8 cellular contexts compared by ENCODE assay signal in the genomic region with DNA sequence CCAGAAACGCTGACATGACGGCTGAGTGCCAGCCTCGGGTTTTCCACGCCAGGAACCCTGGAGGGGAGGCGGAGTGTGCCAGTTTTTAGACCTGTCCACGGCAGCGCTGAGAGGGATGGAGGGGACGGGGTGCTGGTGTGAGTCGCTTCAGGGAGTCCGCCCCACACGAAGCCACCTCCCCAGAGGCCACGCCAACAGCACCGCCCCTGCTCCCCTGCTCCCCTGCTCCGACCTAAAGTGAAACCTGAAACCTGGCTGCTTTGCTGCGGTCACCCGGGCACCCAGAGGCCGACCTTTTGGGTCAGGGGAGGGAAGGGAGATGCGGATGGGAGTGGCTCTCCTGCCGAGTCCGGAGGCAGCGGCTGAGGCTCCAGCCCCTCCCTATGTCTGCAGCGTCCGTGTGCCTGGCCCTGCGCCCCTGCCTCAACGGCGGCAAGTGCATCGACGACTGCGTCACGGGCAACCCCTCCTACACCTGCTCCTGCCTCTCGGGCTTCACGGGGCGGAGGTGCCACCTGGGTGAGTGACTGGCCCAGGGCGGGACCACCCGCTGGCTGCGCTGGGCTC. TPM values are rescaled to one million over a fixed set of nuclear protein-coding genes. Genes with fewer than 3 reads are reported as not detected.
A peak's percentile ranks its signal among the peaks of the same experiment; 100 is the strongest.
DNase-seq lines count a peak whose midpoint lies in the region; ATAC-seq and TF ChIP-seq lines count a peak whose summit lies in the region.

No MANE protein-coding gene starts in this region.

- H4K20me1 ChIP-seq in smooth muscle cell (ENCODE audit: low read depth) = no peaks in the 10 kb centered on the region

- H3K9me3 ChIP-seq in HUES64 (ENCODE audit: insufficient read depth, low read depth, low read length) (no peaks in the 10 kb centered on the region), smooth muscle cell (replicated peaks; ENCODE audit: low read depth) (no peaks in the 10 kb centered on the region)

- no peak for TF ChIP-seq CTCF in smooth muscle cell (IDR thresholded peaks at IDR 0.05; ENCODE audit: borderline replicate concordance, insufficient read depth, poor library complexity, severe bottlenecking)

- 7% methylated on average over 36 of the region's 36 CpGs for WGBS in HUES64
- WGBS in smooth muscle cell (ENCODE audit: low lambda C conversion rate) = 11% methylated on average over 31 of the region's 36 CpGs

- peaks cover 31% of the 10 kb centered on the region for H3K27me3 ChIP-seq in HUES64 (ENCODE audit: insufficient read depth, low read length)
- peaks cover 36% of the 10 kb centered on the region for H3K27me3 ChIP-seq in smooth muscle cell (ENCODE audit: low read depth)

- DNase-seq in activated gamma-delta T cell treated with Interleukin-2 at 50 U/mL for 16 hours = peak; percentile 63
- no peak for DNase-seq in activated gamma-delta T cell (lab: John Stamatoyannopoulos, UW)
- peak; percentile 66 for DNase-seq in activated CD8-positive, alpha-beta memory T cell treated with anti-CD3 and anti-CD28 coated beads, Interleukin-2, amount 50 U/mL, for 4 hours
- peak; percentile 79 for DNase-seq in germinal center (ENCODE audit: low spot score)
- no peak for DNase-seq in smooth muscle cell (lab: John Stamatoyannopoulos, UW; ENCODE audit: unreplicated experiment)
- DNase-seq in GOT3 (lab: John Stamatoyannopoulos, UW) = no peak

- peak overlapping the region; percentile 74 for H3K4me2 ChIP-seq in smooth muscle cell

- H3K4me1 ChIP-seq in HUES64 (ENCODE audit: insufficient read depth, low read length) (no peaks in the 10 kb centered on the region), smooth muscle cell (ENCODE audit: low read depth) (peaks cover 3% of the 10 kb centered on the region)

- no peak overlapping the region for H2AFZ ChIP-seq in smooth muscle cell (ENCODE audit: low read depth)

- H3K9ac ChIP-seq in HUES64 (ENCODE audit: low read depth, low read length) (no peak overlapping the region), smooth muscle cell (ENCODE audit: low read depth) (no peak overlapping the region)

- no peak for ATAC-seq in GM18868 (IDR thresholded peaks at IDR 0.05; ENCODE audit: unreplicated experiment)

- no peaks in the 10 kb centered on the region for H3K79me2 ChIP-seq in smooth muscle cell (ENCODE audit: low read depth)

- H3F3A ChIP-seq in smooth muscle cell (ENCODE audit: low read depth) = no peaks in the 10 kb centered on the region

- H3K36me3 ChIP-seq in HUES64 (ENCODE audit: insufficient read depth, low read length) (no peaks in the 10 kb centered on the region), smooth muscle cell (ENCODE audit: low read depth) (no peaks in the 10 kb centered on the region)

- H3K4me3 ChIP-seq in HUES64 (ENCODE audit: low read length) (peak overlapping the region; percentile 49), smooth muscle cell (no peak overlapping the region)

- no peak overlapping the region for H3K27ac ChIP-seq in HUES64 (ENCODE audit: low read depth, low read length)
- no peak overlapping the region for H3K27ac ChIP-seq in smooth muscle cell (ENCODE audit: low read depth)

RNA-seq across cellular contexts. Expression of gene SNED1, which starts 38.1 kb away (rescaled TPM):
- 0.20 TPM for polyA plus RNA-seq in HUES64 (2013, experiment 1 of 2)
- 0.38 TPM for polyA plus RNA-seq in HUES64 (2013, experiment 2 of 2)
- 0.36 and 0.81 TPM in 2 replicates for total RNA-seq in smooth muscle cell
- polyA plus RNA-seq in smooth muscle cell = 1.1 and 3.0 TPM in 2 replicates

Comparison
In these comparisons a context has a peak if more than half of its experiments do, and no peak if none do; other contexts are left out.
1. DNase-seq: peak in activated gamma-delta T cell treated with Interleukin-2 at 50 U/mL for 16 hours (single experiment), activated CD8-positive, alpha-beta memory T cell treated with anti-CD3 and anti-CD28 coated beads, Interleukin-2, amount 50 U/mL, for 4 hours (single experiment) and germinal center (single experiment); none in activated gamma-delta T cell (single experiment), smooth muscle cell (single experiment) and GOT3 (single experiment).